Comparison of ENCODE assay signal across 13 cellular contexts in the genomic region with DNA sequence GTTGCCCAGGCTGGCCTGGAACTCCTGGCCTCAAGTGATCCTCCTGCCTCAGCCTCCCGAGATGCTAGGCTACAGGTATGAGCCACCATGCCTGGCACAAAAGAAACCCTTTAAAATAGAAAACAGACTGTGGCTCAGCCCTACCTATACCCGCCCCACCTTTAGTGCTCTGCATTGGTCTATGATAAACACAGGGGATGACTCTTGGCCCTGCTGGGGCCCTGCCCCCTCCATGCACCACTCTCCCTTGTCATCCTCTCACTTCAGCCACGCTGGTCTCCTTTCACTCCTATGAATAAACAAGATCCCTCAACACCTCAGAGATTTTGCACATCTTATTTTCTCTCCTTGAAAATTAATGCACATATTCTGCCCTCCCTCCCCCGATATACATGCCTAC.
A peak's percentile ranks its signal among the peaks of the same experiment; 100 is the strongest.
DNase-seq lines count a peak whose midpoint lies in the region; ATAC-seq lines count a peak whose summit lies in the region.
"Had no signal": no experiment of that assay in that cellular context is flagged by ENCODE, and none has a peak within 500 bp of the region (broad histone marks: within the 10 kb centered on the region; RNA-seq: fewer than 3 reads in every experiment).

No MANE protein-coding gene starts in this region.

- POLR2A ChIA-PET in T-cell (lab: Charles Lee): interaction anchor here (0.6 to 0.9 kb wide), 2 partner anchors 26 to 28 kb away, joined by 3 to 4 read pairs; no protein-coding TSS in a partner anchor

- H3K9me3 Mint-ChIP-seq in T-cell: no peaks in the 10 kb centered on the region
- H3K9me3 Mint-ChIP-seq in effector memory CD8-positive, alpha-beta T cell: no peaks in the 10 kb centered on the region
- H3K9me3 Mint-ChIP-seq: mesothelial cell of epicardium, type B pancreatic cell had no signal

- peak overlapping the region in 11 of 21 experiments; percentile 9 to 71 (median 52) for H3K27ac ChIP-seq in skin epidermis
- H3K27ac ChIP-seq: brain microvascular endothelial cell had no signal

- DNase-seq in activated CD4-positive, CD25-positive, alpha-beta regulatory T cell treated with anti-CD3 and anti-CD28 coated beads, Interleukin-2, amount 50 U/mL, for 72 hours: no peak
- DNase-seq in T-cell (no peak), HUDEP-2 (lab: John Stamatoyannopoulos, UW; ENCODE audit: unreplicated experiment in 76 of 76) (no peak)
- no peak for DNase-seq in effector memory CD8-positive, alpha-beta T cell
- DNase-seq: brain microvascular endothelial cell, Calu3, NCI-H2029 had no signal

- CTCF ChIA-PET in T-cell (lab: Charles Lee): interaction anchor here (0.6 to 1.1 kb wide), 4 partner anchors 22 to 55 kb away, joined by 3 to 6 read pairs (median 4); no protein-coding TSS in a partner anchor

- no peak overlapping the region for H3K4me3 ChIP-seq in skin epidermis

- H3K36me3 Mint-ChIP-seq in T-cell: peaks cover 24% of the 10 kb centered on the region
- peaks cover 59% of the 10 kb centered on the region for H3K36me3 Mint-ChIP-seq in effector memory CD8-positive, alpha-beta T cell (ENCODE audit: insufficient read depth)
- H3K36me3 Mint-ChIP-seq: mesothelial cell of epicardium, type B pancreatic cell had no signal

- peaks cover 56 to 64% (median 63%) of the 10 kb centered on the region in 3 donors for H3K4me1 Mint-ChIP-seq in T-cell
- peaks cover 48 to 57% of the 10 kb centered on the region in 2 donors for H3K4me1 Mint-ChIP-seq in effector memory CD8-positive, alpha-beta T cell (ENCODE audit: low read depth in 2 of 2)

- peak; percentile 50 to 67 for ATAC-seq in activated CD4-positive, CD25-positive, alpha-beta regulatory T cell treated with anti-CD3 and anti-CD28 coated beads, Interleukin-2, amount 50 U/mL, for 24 hours
- no peak for ATAC-seq in T-cell (replicated peaks in 1 of 4)
- no peak for ATAC-seq in effector memory CD8-positive, alpha-beta T cell (replicated peaks)
- no peak for ATAC-seq in GM18907 (IDR thresholded peaks at IDR 0.05; ENCODE audit: unreplicated experiment)
- no peak for ATAC-seq in GM18868 (IDR thresholded peaks at IDR 0.05; ENCODE audit: unreplicated experiment)

- H3K4me3 Mint-ChIP-seq in T-cell: peak overlapping the region in 2 of 3 donors; percentile 39 to 59
- H3K4me3 Mint-ChIP-seq in effector memory CD8-positive, alpha-beta T cell: peak overlapping the region in 1 of 2 donors; percentile 71
- H3K4me3 Mint-ChIP-seq: mesothelial cell of epicardium, type B pancreatic cell had no signal

- H3K27ac Mint-ChIP-seq in T-cell: peak overlapping the region; percentile 82 to 95
- H3K27ac Mint-ChIP-seq in effector memory CD8-positive, alpha-beta T cell: peak overlapping the region; percentile 94 to 99
- H3K27ac Mint-ChIP-seq: mesothelial cell of epicardium, type B pancreatic cell had no signal

- no peaks in the 10 kb centered on the region for H3K27me3 Mint-ChIP-seq in T-cell
- H3K27me3 Mint-ChIP-seq in effector memory CD8-positive, alpha-beta T cell: no peaks in the 10 kb centered on the region

Comparison
In these comparisons a context has a peak if more than half of its experiments do, and no peak if none do; other contexts are left out.
1. ATAC-seq: peak in activated CD4-positive, CD25-positive, alpha-beta regulatory T cell treated with anti-CD3 and anti-CD28 coated beads, Interleukin-2, amount 50 U/mL, for 24 hours (2 of 2); none in T-cell (0 of 4), effector memory CD8-positive, alpha-beta T cell (single experiment), GM18907 (single experiment) and GM18868 (single experiment).